Comparison of ENCODE assay signal across 26 cellular contexts in the genomic region with DNA sequence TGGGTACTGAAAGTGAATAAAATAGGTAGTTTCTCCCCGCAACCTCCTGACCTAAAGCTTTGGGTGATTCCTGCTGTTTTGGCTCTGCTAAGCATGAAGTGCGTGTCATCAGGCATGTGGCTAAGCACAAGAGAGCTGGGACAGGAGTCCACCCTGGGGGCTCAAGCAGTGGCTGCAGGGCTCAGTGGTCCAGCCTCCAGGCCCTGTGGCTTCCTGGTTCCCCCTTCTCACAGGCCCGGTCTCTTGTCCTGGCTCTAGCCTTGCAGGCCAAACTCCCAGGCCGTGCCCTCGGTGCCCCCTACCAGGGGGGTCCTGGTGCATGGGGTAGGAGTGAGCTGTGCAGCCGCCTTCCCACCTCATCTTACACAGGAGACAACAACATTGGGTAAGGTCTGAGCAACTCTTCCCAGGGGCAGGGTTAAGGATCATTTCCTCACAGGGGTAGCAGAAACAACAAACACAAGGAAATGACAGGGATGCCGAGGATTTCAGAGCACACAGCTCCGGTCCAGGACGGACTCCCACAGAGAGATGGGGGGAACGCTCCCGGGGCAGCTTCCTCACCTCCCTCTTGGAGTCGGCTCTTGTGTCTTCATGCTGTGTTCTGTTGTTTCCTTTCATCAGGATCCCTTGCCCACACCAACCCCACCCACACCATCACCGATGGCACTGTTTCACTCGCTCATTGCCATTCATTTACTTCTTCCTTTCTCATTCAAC. TPM values are rescaled to one million over a fixed set of nuclear protein-coding genes. Genes with fewer than 3 reads are reported as not detected.
DNase-seq lines count a peak whose midpoint lies in the region; ATAC-seq, FAIRE-seq and TF ChIP-seq lines count a peak whose summit lies in the region.
"Had no signal": no experiment of that assay in that cellular context is flagged by ENCODE, and none has a peak within 500 bp of the region (broad histone marks: within the 10 kb centered on the region; RNA-seq: fewer than 3 reads in every experiment).

No MANE protein-coding gene starts in this region.

- TF ChIP-seq CTCF in mesothelial cell of epicardium (IDR thresholded peaks at IDR 0.05; ENCODE audit: unreplicated experiment) (no peak), pancreas (IDR thresholded peaks at IDR 0.05) (no peak)

- no peaks in the 10 kb centered on the region for H3K27me3 Mint-ChIP-seq in mesothelial cell of epicardium (ENCODE audit: low read depth)
- H3K27me3 Mint-ChIP-seq: central memory CD8-positive, alpha-beta T cell; naive thymus-derived CD4-positive, alpha-beta T cell had no signal

- no peak for ATAC-seq in pancreas
- ATAC-seq: gastrocnemius medialis; K562; naive thymus-derived CD4-positive, alpha-beta T cell; upper lobe of right lung had no signal

- H3K27ac ChIP-seq in Karpas-422 (ENCODE audit: low read length) (no peak overlapping the region), pancreas (no peak overlapping the region)
- H3K27ac ChIP-seq: esophagus muscularis mucosa, gastrocnemius medialis, sigmoid colon, upper lobe of right lung had no signal

- no peaks in the 10 kb centered on the region for H3K27me3 ChIP-seq in Karpas-422 (ENCODE audit: low read length)
- no peaks in the 10 kb centered on the region for H3K27me3 ChIP-seq in pancreas
- H3K27me3 ChIP-seq: BE2C, esophagus muscularis mucosa, sigmoid colon, upper lobe of right lung had no signal

- H3K9ac ChIP-seq in Karpas-422 (ENCODE audit: low read length), result no peak overlapping the region

- no peak overlapping the region for H3K4me2 ChIP-seq in Karpas-422 (ENCODE audit: low read depth, low read length, poor library complexity, severe bottlenecking)

- peaks cover 75% of the 10 kb centered on the region for H3K4me1 Mint-ChIP-seq in mesothelial cell of epicardium
- H3K4me1 Mint-ChIP-seq: central memory CD8-positive, alpha-beta T cell had no signal

- H3K9me2 ChIP-seq in Karpas-422 (replicated peaks; ENCODE audit: insufficient read depth, low read length), result no peaks in the 10 kb centered on the region

- H3K36me3 ChIP-seq in Karpas-422 (ENCODE audit: insufficient read depth, low read length) (no peaks in the 10 kb centered on the region), pancreas (no peaks in the 10 kb centered on the region)
- H3K36me3 ChIP-seq: BE2C, gastrocnemius medialis, sigmoid colon, upper lobe of right lung had no signal

- H3K4me3 Mint-ChIP-seq in mesothelial cell of epicardium, result no peak overlapping the region
- H3K4me3 Mint-ChIP-seq: activated naive CD4-positive, alpha-beta T cell treated with anti-CD3 and anti-CD28 coated beads for 36 hours; central memory CD8-positive, alpha-beta T cell; naive thymus-derived CD4-positive, alpha-beta T cell had no signal

- FAIRE-seq in pancreas (lab: Jason Lieb, UNC), result no peak
- FAIRE-seq: A204.1, K562 had no signal

- intact Hi-C loops in pancreas (cut with DNase I), result no loop called here

- peak overlapping the region; percentile 85 for H3K27ac Mint-ChIP-seq in mesothelial cell of epicardium
- H3K27ac Mint-ChIP-seq: activated naive CD4-positive, alpha-beta T cell treated with anti-CD3 and anti-CD28 coated beads for 36 hours had no signal

- peak; percentile 80 for DNase-seq in Daoy (ENCODE audit: low read depth)
- DNase-seq in Karpas-422, result peak; percentile 14
- peak; percentile 66 for DNase-seq in dermis blood vessel endothelial cell
- no peak for DNase-seq in mesothelial cell of epicardium (ENCODE audit: low spot score in 2 of 2, unreplicated experiment in 2 of 2)
- no peak for DNase-seq in stimulated activated CD4-positive, alpha-beta T cell treated with anti-CD3 and anti-CD28 coated beads, Interleukin-2, amount 100 ng/mL, for 24 hours
- DNase-seq in NCI-H524 (lab: John Stamatoyannopoulos, UW), result no peak
- DNase-seq in pancreas, result no peak
- DNase-seq in activated T-cell treated with anti-CD3 and anti-CD28 coated beads, Interleukin-2, amount 50 U/mL, for 1 hour, result no peak
- DNase-seq: activated naive CD4-positive, alpha-beta T cell treated with anti-CD3 and anti-CD28 coated beads for 36 hours; activated T-cell treated with anti-CD3 and anti-CD28 coated beads, Interleukin-2, amount 50 U/mL, for 48 hours; amygdala; BE2C; DMS79 treated with DMSO at 0.1 percent for 48 hours; gastrocnemius medialis; GOT3; MM.1S; naive thymus-derived CD4-positive, alpha-beta T cell; NCI-H1436 treated with DMSO at 0.1 percent for 48 hours; NCI-H526; sigmoid colon; T1000; upper lobe of right lung had no signal

- H3K4me1 ChIP-seq in Karpas-422 (ENCODE audit: low read length), result peaks cover 9% of the 10 kb centered on the region
- no peaks in the 10 kb centered on the region for H3K4me1 ChIP-seq in pancreas
- H3K4me1 ChIP-seq: esophagus muscularis mucosa, gastrocnemius medialis, upper lobe of right lung had no signal

- WGBS in pancreas, 2 donors, result 82 to 86% methylated on average over 14 of the region's 14 CpGs

- H3K36me3 Mint-ChIP-seq in mesothelial cell of epicardium, result peaks cover 17% of the 10 kb centered on the region

- H3K9me3 Mint-ChIP-seq in mesothelial cell of epicardium, result no peaks in the 10 kb centered on the region
- H3K9me3 Mint-ChIP-seq: activated naive CD4-positive, alpha-beta T cell treated with anti-CD3 and anti-CD28 coated beads for 36 hours; central memory CD8-positive, alpha-beta T cell had no signal

- no peak overlapping the region for H2AFZ ChIP-seq in Karpas-422 (ENCODE audit: low read length)

- no peaks in the 10 kb centered on the region for H4K20me1 ChIP-seq in Karpas-422 (ENCODE audit: insufficient read depth, low read depth, low read length)

- H3K4me3 ChIP-seq in Karpas-422 (ENCODE audit: low read length) (no peak overlapping the region), pancreas (no peak overlapping the region)
- H3K4me3 ChIP-seq: esophagus muscularis mucosa, gastrocnemius medialis, K562, sigmoid colon, upper lobe of right lung had no signal

- H3K9me3 ChIP-seq in Karpas-422 (ENCODE audit: low read length) (no peaks in the 10 kb centered on the region), pancreas (no peaks in the 10 kb centered on the region)
- H3K9me3 ChIP-seq: BE2C, esophagus muscularis mucosa, gastrocnemius medialis, sigmoid colon, upper lobe of right lung had no signal

- H3K79me2 ChIP-seq in Karpas-422 (ENCODE audit: low read length), result no peaks in the 10 kb centered on the region

RNA-seq across cellular contexts. Expression of gene SLC2A1, which starts 19.8 kb away (rescaled TPM):
- 193 and 305 TPM in 2 replicates for total RNA-seq in Daoy (2014; rRNA removed; shearing (Covaris generic))
- 72.2 and 83.8 TPM in 2 replicates for total RNA-seq in Karpas-422 (2014; rRNA removed; shearing (Covaris generic); ENCODE audit: low replicate concordance)
- 28.6 and 38.3 TPM in 2 replicates for total RNA-seq in dermis blood vessel endothelial cell
- 786 to 841 TPM (median 827 TPM) in 3 replicates for total RNA-seq in mesothelial cell of epicardium
- 10 to 100 TPM in 1 of 6 donors, 1 to 10 TPM in 5; 1.6 to 10.9 (median 6.8) TPM for total RNA-seq in pancreas
- polyA plus RNA-seq in pancreas, result 1 to 10 TPM; 3.0 to 9.2 TPM

Comparison
In these comparisons a context has a peak if more than half of its experiments do, and no peak if none do; other contexts are left out.
1. DNase-seq: peak in Daoy (single experiment), Karpas-422 (single experiment) and dermis blood vessel endothelial cell (single experiment); none in mesothelial cell of epicardium (0 of 2), stimulated activated CD4-positive, alpha-beta T cell treated with anti-CD3 and anti-CD28 coated beads, Interleukin-2, amount 100 ng/mL, for 24 hours (0 of 2), NCI-H524 (0 of 2), pancreas (0 of 6) and activated T-cell treated with anti-CD3 and anti-CD28 coated beads, Interleukin-2, amount 50 U/mL, for 1 hour (single experiment).